In the genomic region with DNA sequence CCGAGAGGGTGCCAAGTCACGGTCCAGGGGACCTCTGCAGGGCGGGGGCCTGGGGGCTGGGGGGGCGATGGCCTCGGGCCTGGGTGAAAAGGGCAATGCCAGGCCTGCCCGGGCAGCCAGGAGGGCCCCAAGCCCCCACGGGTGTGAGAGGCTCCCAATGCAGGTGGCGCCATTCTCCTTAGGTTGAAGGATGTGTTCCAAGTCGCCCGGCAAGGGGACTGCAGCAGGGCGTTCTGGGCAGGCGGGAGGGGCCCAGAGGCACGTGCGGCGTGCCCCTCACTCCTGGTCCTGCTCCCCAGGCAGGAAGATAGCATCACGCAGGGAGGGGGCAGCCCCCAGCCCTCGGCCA, we compare ENCODE assay signal across 1 cellular context.
TF ChIP-seq lines count a peak whose summit lies in the region.

No MANE protein-coding gene starts in this region.

TF ChIP-seq in HepG2, 621 proteins besides CTCF, POLR2A, EP300 and RAD21:
- TF ChIP-seq NCOA1 (CRISPR knock-in tag; IDR thresholded peaks at IDR 0.05) (0 out of 2 replicates have a peak, but pooled peaks have one; percentile 16), ZNF101 (CRISPR knock-in tag; IDR thresholded peaks at IDR 0.05; ENCODE audit: borderline replicate concordance, low read depth) (no peak), ZSCAN31 (CRISPR knock-in tag; IDR thresholded peaks at IDR 0.05; ENCODE audit: low read depth) (no peak), ZFX (CRISPR knock-in tag; IDR thresholded peaks at IDR 0.05; ENCODE audit: low read depth) (peak; percentile 60; the same call in 1 of the 2 replicates), NR3C1 (CRISPR knock-in tag; IDR thresholded peaks at IDR 0.05) (no peak), RFX3 (CRISPR knock-in tag; IDR thresholded peaks at IDR 0.05) (no peak), ZNF263 (CRISPR knock-in tag; IDR thresholded peaks at IDR 0.05) (no peak), ZFP41 (CRISPR knock-in tag; IDR thresholded peaks at IDR 0.05; ENCODE audit: borderline replicate concordance) (no peak), RBFOX2 (IDR thresholded peaks at IDR 0.05; ENCODE audit: low read depth, low read length) (0 out of 2 replicates have a peak, but pooled peaks have one; percentile 37), FIP1L1 (IDR thresholded peaks at IDR 0.05; ENCODE audit: borderline replicate concordance, insufficient read depth, low read depth, low read length) (no peak), MTF2 (CRISPR knock-in tag; IDR thresholded peaks at IDR 0.05; ENCODE audit: borderline replicate concordance) (0 out of 2 replicates have a peak, but pooled peaks have one; percentile 18), JARID2 (CRISPR knock-in tag; IDR thresholded peaks at IDR 0.05; ENCODE audit: insufficient replicate concordance) (peak; percentile 43), MXD3 (CRISPR knock-in tag; IDR thresholded peaks at IDR 0.05) (no peak), ZNF550 (CRISPR knock-in tag; IDR thresholded peaks at IDR 0.05; ENCODE audit: borderline replicate concordance) (0 out of 2 replicates have a peak, but pooled peaks have one; percentile 2), ZBTB42 (CRISPR knock-in tag; IDR thresholded peaks at IDR 0.05) (0 out of 2 replicates have a peak, but pooled peaks have one; percentile 4), SRY (CRISPR knock-in tag; IDR thresholded peaks at IDR 0.05) (no peak), HIC2 (CRISPR knock-in tag; IDR thresholded peaks at IDR 0.05; ENCODE audit: low read depth) (peak; percentile 18), SKI (IDR thresholded peaks at IDR 0.05; ENCODE audit: partially characterized antibody) (no peak), ZNF329 (CRISPR knock-in tag; IDR thresholded peaks at IDR 0.05; ENCODE audit: low read depth) (no peak), CREM (IDR thresholded peaks at IDR 0.05) (no peak), CREM (CRISPR knock-in tag; IDR thresholded peaks at IDR 0.05) (no peak), ZNF343 (CRISPR knock-in tag; IDR thresholded peaks at IDR 0.05) (no peak), ZBTB49 (CRISPR knock-in tag; IDR thresholded peaks at IDR 0.05; ENCODE audit: borderline replicate concordance) (no peak), SETDB1 (CRISPR knock-in tag; IDR thresholded peaks at IDR 0.05; ENCODE audit: borderline replicate concordance) (no peak), ZNF776 (CRISPR knock-in tag; IDR thresholded peaks at IDR 0.05) (no peak; the same call in 1 of the 2 replicates), KDM6A (CRISPR knock-in tag; IDR thresholded peaks at IDR 0.05; ENCODE audit: low read depth) (no peak), HOXA5 (CRISPR knock-in tag; IDR thresholded peaks at IDR 0.05) (no peak), RFXANK (CRISPR knock-in tag; IDR thresholded peaks at IDR 0.05) (no peak), YEATS2 (CRISPR knock-in tag; IDR thresholded peaks at IDR 0.05; ENCODE audit: borderline replicate concordance) (no peak), MEF2D (CRISPR knock-in tag; IDR thresholded peaks at IDR 0.05) (no peak), GPN1 (CRISPR knock-in tag; IDR thresholded peaks at IDR 0.05; ENCODE audit: borderline replicate concordance) (no peak), ZNF781 (CRISPR knock-in tag; IDR thresholded peaks at IDR 0.05; ENCODE audit: borderline replicate concordance, not compliant biosample characterization) (no peak), ZBTB3 (CRISPR knock-in tag; IDR thresholded peaks at IDR 0.05; ENCODE audit: borderline replicate concordance, low read depth) (no peak), ZNF282 (IDR thresholded peaks at IDR 0.05; ENCODE audit: partially characterized antibody) (no peak), POGZ (CRISPR knock-in tag; IDR thresholded peaks at IDR 0.05) (no peak), ZNF772 (CRISPR knock-in tag; IDR thresholded peaks at IDR 0.05) (no peak), ZKSCAN1 (IDR thresholded peaks at IDR 0.05; ENCODE audit: low read length) (no peak), ZNF850 (CRISPR knock-in tag; conservative IDR thresholded peaks at IDR 0.05) (0 out of 2 replicates have a peak, but pooled peaks have one; percentile 13), PHF21A (CRISPR knock-in tag; IDR thresholded peaks at IDR 0.05) (no peak)
- TF ChIP-seq, protein P1, sequence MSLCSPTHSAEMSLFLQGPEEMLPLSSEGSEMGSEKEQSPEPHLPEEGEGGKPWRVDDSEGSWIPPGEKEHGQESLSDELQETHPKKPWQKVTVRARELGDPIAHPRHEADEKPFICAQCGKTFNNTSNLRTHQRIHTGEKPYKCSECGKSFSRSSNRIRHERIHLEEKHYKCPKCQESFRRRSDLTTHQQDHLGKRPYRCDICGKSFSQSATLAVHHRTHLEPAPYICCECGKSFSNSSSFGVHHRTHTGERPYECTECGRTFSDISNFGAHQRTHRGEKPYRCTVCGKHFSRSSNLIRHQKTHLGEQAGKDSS (CRISPR knock-in tag; IDR thresholded peaks at IDR 0.05; ENCODE audit: borderline replicate concordance, low read depth), result peak; percentile 63; the same call in 1 of the 2 replicates
- TF ChIP-seq, protein P2, sequence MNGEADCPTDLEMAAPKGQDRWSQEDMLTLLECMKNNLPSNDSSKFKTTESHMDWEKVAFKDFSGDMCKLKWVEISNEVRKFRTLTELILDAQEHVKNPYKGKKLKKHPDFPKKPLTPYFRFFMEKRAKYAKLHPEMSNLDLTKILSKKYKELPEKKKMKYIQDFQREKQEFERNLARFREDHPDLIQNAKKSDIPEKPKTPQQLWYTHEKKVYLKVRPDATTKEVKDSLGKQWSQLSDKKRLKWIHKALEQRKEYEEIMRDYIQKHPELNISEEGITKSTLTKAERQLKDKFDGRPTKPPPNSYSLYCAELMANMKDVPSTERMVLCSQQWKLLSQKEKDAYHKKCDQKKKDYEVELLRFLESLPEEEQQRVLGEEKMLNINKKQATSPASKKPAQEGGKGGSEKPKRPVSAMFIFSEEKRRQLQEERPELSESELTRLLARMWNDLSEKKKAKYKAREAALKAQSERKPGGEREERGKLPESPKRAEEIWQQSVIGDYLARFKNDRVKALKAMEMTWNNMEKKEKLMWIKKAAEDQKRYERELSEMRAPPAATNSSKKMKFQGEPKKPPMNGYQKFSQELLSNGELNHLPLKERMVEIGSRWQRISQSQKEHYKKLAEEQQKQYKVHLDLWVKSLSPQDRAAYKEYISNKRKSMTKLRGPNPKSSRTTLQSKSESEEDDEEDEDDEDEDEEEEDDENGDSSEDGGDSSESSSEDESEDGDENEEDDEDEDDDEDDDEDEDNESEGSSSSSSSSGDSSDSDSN (CRISPR knock-in tag; IDR thresholded peaks at IDR 0.05), result peak; percentile 20; the same call in 1 of the 2 replicates
- TF ChIP-seq, protein P3, sequence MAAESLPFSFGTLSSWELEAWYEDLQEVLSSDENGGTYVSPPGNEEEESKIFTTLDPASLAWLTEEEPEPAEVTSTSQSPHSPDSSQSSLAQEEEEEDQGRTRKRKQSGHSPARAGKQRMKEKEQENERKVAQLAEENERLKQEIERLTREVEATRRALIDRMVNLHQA (CRISPR knock-in tag; IDR thresholded peaks at IDR 0.05), result no peak
- TF ChIP-seq, protein P4, sequence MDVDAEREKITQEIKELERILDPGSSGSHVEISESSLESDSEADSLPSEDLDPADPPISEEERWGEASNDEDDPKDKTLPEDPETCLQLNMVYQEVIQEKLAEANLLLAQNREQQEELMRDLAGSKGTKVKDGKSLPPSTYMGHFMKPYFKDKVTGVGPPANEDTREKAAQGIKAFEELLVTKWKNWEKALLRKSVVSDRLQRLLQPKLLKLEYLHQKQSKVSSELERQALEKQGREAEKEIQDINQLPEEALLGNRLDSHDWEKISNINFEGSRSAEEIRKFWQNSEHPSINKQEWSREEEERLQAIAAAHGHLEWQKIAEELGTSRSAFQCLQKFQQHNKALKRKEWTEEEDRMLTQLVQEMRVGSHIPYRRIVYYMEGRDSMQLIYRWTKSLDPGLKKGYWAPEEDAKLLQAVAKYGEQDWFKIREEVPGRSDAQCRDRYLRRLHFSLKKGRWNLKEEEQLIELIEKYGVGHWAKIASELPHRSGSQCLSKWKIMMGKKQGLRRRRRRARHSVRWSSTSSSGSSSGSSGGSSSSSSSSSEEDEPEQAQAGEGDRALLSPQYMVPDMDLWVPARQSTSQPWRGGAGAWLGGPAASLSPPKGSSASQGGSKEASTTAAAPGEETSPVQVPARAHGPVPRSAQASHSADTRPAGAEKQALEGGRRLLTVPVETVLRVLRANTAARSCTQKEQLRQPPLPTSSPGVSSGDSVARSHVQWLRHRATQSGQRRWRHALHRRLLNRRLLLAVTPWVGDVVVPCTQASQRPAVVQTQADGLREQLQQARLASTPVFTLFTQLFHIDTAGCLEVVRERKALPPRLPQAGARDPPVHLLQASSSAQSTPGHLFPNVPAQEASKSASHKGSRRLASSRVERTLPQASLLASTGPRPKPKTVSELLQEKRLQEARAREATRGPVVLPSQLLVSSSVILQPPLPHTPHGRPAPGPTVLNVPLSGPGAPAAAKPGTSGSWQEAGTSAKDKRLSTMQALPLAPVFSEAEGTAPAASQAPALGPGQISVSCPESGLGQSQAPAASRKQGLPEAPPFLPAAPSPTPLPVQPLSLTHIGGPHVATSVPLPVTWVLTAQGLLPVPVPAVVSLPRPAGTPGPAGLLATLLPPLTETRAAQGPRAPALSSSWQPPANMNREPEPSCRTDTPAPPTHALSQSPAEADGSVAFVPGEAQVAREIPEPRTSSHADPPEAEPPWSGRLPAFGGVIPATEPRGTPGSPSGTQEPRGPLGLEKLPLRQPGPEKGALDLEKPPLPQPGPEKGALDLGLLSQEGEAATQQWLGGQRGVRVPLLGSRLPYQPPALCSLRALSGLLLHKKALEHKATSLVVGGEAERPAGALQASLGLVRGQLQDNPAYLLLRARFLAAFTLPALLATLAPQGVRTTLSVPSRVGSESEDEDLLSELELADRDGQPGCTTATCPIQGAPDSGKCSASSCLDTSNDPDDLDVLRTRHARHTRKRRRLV (CRISPR knock-in tag; IDR thresholded peaks at IDR 0.05), result no peak
- TF ChIP-seq, protein P5, sequence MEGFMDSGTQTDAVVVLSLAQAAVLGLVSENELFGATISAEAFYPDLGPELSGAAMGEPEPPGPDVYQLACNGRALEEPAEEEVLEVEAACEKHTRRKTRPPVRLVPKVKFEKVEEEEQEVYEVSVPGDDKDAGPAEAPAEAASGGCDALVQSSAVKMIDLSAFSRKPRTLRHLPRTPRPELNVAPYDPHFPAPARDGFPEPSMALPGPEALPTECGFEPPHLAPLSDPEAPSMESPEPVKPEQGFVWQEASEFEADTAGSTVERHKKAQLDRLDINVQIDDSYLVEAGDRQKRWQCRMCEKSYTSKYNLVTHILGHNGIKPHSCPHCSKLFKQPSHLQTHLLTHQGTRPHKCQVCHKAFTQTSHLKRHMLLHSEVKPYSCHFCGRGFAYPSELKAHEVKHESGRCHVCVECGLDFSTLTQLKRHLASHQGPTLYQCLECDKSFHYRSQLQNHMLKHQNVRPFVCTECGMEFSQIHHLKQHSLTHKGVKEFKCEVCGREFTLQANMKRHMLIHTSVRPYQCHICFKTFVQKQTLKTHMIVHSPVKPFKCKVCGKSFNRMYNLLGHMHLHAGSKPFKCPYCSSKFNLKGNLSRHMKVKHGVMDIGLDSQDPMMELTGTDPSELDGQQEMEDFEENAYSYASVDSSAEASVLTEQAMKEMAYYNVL (CRISPR knock-in tag; IDR thresholded peaks at IDR 0.05; ENCODE audit: borderline replicate concordance), result peak; percentile 59; the same call in 1 of the 2 replicates
- TF ChIP-seq, protein P6, sequence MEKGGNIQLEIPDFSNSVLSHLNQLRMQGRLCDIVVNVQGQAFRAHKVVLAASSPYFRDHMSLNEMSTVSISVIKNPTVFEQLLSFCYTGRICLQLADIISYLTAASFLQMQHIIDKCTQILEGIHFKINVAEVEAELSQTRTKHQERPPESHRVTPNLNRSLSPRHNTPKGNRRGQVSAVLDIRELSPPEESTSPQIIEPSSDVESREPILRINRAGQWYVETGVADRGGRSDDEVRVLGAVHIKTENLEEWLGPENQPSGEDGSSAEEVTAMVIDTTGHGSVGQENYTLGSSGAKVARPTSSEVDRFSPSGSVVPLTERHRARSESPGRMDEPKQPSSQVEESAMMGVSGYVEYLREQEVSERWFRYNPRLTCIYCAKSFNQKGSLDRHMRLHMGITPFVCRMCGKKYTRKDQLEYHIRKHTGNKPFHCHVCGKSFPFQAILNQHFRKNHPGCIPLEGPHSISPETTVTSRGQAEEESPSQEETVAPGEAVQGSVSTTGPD (CRISPR knock-in tag; IDR thresholded peaks at IDR 0.05), result no peak
